Comparison of ENCODE assay signal across 30 cellular contexts in genomic region chr4:186757696-186758330, GRCh38. TPM values are rescaled to one million over a fixed set of nuclear protein-coding genes. Genes with fewer than 3 reads are reported as not detected.
DNase-seq lines count a peak whose midpoint lies in the region; ATAC-seq and TF ChIP-seq lines count a peak whose summit lies in the region.
"Had no signal": no experiment of that assay in that cellular context is flagged by ENCODE, and none has a peak within 500 bp of the region (broad histone marks: within the 10 kb centered on the region; RNA-seq: fewer than 3 reads in every experiment).

No MANE protein-coding gene starts in this region.

- WGBS in right cardiac atrium, result 88% methylated on average over 13 of the region's 13 CpGs

- no peaks in the 10 kb centered on the region for H3K4me1 ChIP-seq in right cardiac atrium (ENCODE audit: control insufficient read depth, insufficient read depth, low read length)
- H3K4me1 ChIP-seq: pancreas, stomach, uterus had no signal

- no peak overlapping the region for H3K4me3 ChIP-seq in HFF-Myc (replicated peaks; ENCODE audit: low read depth, low read length)
- no peak overlapping the region for H3K4me3 ChIP-seq in right cardiac atrium (ENCODE audit: low read length)
- H3K4me3 ChIP-seq: A549, coronary artery, pancreas, smooth muscle cell, stomach, uterus had no signal

- intact Hi-C loops in right cardiac atrium (cut with DNase I), result no loop called here

- DNase-seq in AG20443 (ENCODE audit: low spot score) (peak; percentile 37), HFF-Myc (ENCODE audit: extremely low read depth, low read depth) (peak; percentile 70), NOMO-1 treated with DMSO at 0.1 percent for 48 hours (lab: John Stamatoyannopoulos, UW; ENCODE audit: unreplicated experiment) (peak; percentile 66), fibroblast of gingiva (ENCODE audit: low read depth) (peak; percentile 64), right cardiac atrium (no peak), A172 (ENCODE audit: low spot score) (no peak), DMS53 (lab: John Stamatoyannopoulos, UW) (no peak)
- no peak for DNase-seq in stimulated activated naive CD4-positive, alpha-beta T cell treated with Interleukin-2 at 50 U/mL for 16 hours (lab: John Stamatoyannopoulos, UW)
- DNase-seq: activated CD4-positive, alpha-beta T cell treated with anti-CD3 and anti-CD28 coated beads, Interleukin-2, amount 50 U/mL, for 48 hours; activated naive CD8-positive, alpha-beta T cell treated with anti-CD3 and anti-CD28 coated beads, Interleukin-2, amount 50 U/mL, for 24 hours; activated T-cell treated with anti-CD3 and anti-CD28 coated beads, Interleukin-2, amount 50 U/mL, for 48 hours; caudate nucleus; COR-L47; DMS79 treated with DMSO at 0.1 percent for 48 hours; effector CD8-positive, alpha-beta T cell; GF-D8; immature natural killer cell; left cardiac atrium; NCI-H1105 treated with DMSO at 0.1 percent for 48 hours; NCI-H2081; NCI-H82; pancreas; SK-N-SH; stimulated activated CD4-positive, alpha-beta T cell treated with anti-CD3 and anti-CD28 coated beads, Interleukin-2, amount 100 ng/mL, for 24 hours; stomach; uterus had no signal

- no peaks in the 10 kb centered on the region for H3K27me3 ChIP-seq in right cardiac atrium (ENCODE audit: control insufficient read depth, insufficient read depth)
- H3K27me3 ChIP-seq: pancreas, stomach, uterus had no signal

- no peak for ATAC-seq in right cardiac atrium
- ATAC-seq: A549; activated naive CD8-positive, alpha-beta T cell treated with anti-CD3 and anti-CD28 coated beads, Interleukin-2, amount 50 U/mL, for 24 hours; left cardiac atrium; pancreas had no signal

- H3K27ac ChIP-seq in right cardiac atrium (ENCODE audit: low read length), result no peak overlapping the region
- H3K27ac ChIP-seq: A549, coronary artery, epithelial cell of prostate, pancreas, stomach, uterus had no signal

- H3K9me3 ChIP-seq in right cardiac atrium (ENCODE audit: control insufficient read depth, low read length), result no peaks in the 10 kb centered on the region
- H3K9me3 ChIP-seq: A549, pancreas, SK-N-SH, stomach, uterus had no signal

- no peak for TF ChIP-seq CTCF in HFF-Myc (IDR thresholded peaks at IDR 0.05; ENCODE audit: low read depth, low read length, missing control alignments)

RNA-seq across cellular contexts. Expression of gene FAT1, which starts 34.2 kb away (rescaled TPM):
- 10 to 100 TPM; 76.7 to 95.2 (median 82.9) TPM for total RNA-seq in right cardiac atrium
- polyA plus RNA-seq in right cardiac atrium, result 29.7 TPM
- 124 and 128 TPM in 2 replicates for total RNA-seq in A172 (2014; rRNA removed; shearing (Covaris generic))
- polyA plus RNA-seq: immature natural killer cell had no signal

Comparison
In these comparisons a context has a peak if more than half of its experiments do, and no peak if none do; other contexts are left out.
1. DNase-seq: peak in AG20443 (single experiment), HFF-Myc (single experiment), NOMO-1 treated with DMSO at 0.1 percent for 48 hours (single experiment) and fibroblast of gingiva (single experiment); none in right cardiac atrium (0 of 3), A172 (single experiment), DMS53 (single experiment) and stimulated activated naive CD4-positive, alpha-beta T cell treated with Interleukin-2 at 50 U/mL for 16 hours (single experiment).